Comparison of ENCODE assay signal across 9 cellular contexts in the genomic region with DNA sequence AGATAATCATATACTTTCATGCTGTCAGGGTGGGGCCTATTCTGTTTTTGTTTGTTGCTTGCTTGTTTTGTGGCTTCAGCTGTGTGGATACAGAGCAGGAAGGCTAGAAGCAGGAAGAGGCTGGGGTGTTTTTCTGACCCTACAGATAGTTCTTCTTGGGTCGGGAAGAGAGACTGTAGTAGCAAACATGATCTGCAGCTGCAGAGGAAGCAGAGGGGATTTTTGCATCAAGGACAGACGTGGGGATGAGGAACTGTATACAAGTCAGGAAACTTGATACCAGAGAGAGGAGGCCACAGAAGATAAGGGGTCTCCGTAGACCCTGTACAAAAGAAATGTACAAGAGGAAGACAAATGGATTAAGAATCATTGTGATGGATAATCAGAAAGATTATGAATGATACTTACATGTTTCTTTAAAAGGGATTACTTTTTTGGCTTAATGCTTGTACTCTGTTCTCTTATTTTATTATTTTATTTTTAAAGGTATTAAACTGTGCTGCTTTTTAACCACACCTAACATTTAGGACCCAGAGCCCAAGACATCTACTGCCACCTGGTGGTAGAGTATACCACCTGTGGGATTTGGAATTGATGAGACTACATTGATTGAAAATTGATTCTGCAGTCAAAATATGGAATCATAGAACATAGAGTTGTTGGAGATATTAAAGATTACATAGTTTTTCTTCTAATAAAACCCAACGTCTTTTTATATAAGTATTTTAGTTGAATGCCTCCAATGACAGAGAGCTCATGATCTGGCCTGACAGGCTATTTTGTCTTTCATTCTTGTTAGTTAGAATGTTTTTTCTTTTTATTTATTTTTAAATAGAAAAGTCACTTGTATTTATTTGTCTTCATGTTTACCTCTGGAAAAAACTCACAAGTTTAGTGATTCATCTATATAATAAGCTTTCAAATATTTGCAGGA. TPM values are rescaled to one million over a fixed set of nuclear protein-coding genes. Genes with fewer than 3 reads are reported as not detected.
DNase-seq lines count a peak whose midpoint lies in the region; ATAC-seq and TF ChIP-seq lines count a peak whose summit lies in the region.
"Had no signal": no experiment of that assay in that cellular context is flagged by ENCODE, and none has a peak within 500 bp of the region (broad histone marks: within the 10 kb centered on the region; RNA-seq: fewer than 3 reads in every experiment).

No MANE protein-coding gene starts in this region.

- no peak for TF ChIP-seq POLR2A in prostate gland (IDR thresholded peaks at IDR 0.05)

- no peaks in the 10 kb centered on the region for H3K9me3 ChIP-seq in prostate gland

- peak; percentile 62 for TF ChIP-seq CTCF in RWPE1 (conservative IDR thresholded peaks at IDR 0.05; ENCODE audit: low read depth)
- peak; percentile 65 to 86 (median 74) for TF ChIP-seq CTCF in prostate gland (IDR thresholded peaks at IDR 0.05)

- WGBS in prostate gland, result 41% methylated on average over 4 of the region's 4 CpGs

- H3K27ac ChIP-seq in RWPE1, result no peak overlapping the region
- no peak overlapping the region for H3K27ac ChIP-seq in prostate gland

- H3K27me3 ChIP-seq in prostate gland (replicated peaks; ENCODE audit: insufficient read depth), result no peaks in the 10 kb centered on the region

- CTCF ChIA-PET in RWPE1 (lab: Yijun Ruan, JAX), result interaction anchor here (0.6 to 1.4 kb wide), 12 partner anchors 16 to 641 kb away, joined by 3 to 7 read pairs (median 3); no protein-coding TSS in a partner anchor

- DNase-seq in NCI-H2227 (lab: John Stamatoyannopoulos, UW; ENCODE audit: unreplicated experiment), result peak; percentile 40
- DNase-seq in NCI-H2227 treated with DMSO at 0.1 percent for 48 hours (lab: John Stamatoyannopoulos, UW), result no peak
- DNase-seq in KG1 (lab: John Stamatoyannopoulos, UW), result peak; percentile 20
- peak; percentile 37 for DNase-seq in RWPE1 (ENCODE audit: low spot score)
- peak; percentile 17 for DNase-seq in fibroblast of the conjunctiva (ENCODE audit: low read depth)
- peak; percentile 39 for DNase-seq in prostate gland (ENCODE audit: low spot score)
- DNase-seq in activated T-cell treated with anti-CD3 and anti-CD28 coated beads, Interleukin-2, amount 50 U/mL, for 48 hours, result no peak

- H3K4me3 ChIP-seq in prostate gland, result no peak overlapping the region

- POLR2A ChIA-PET in RWPE1 (lab: Yijun Ruan, JAX; ENCODE audit: low non-redundant PET), result no interaction called here

- H3K36me3 ChIP-seq in prostate gland, result no peaks in the 10 kb centered on the region

- H3K4me1 ChIP-seq in prostate gland (replicated peaks), result no peaks in the 10 kb centered on the region

- no peak for ATAC-seq in GM19452 (IDR thresholded peaks at IDR 0.05; ENCODE audit: unreplicated experiment)
- ATAC-seq: activated naive CD4-positive, alpha-beta T cell treated with anti-CD3 and anti-CD28 coated beads, Interleukin-2, amount 50 U/mL, for 72 hours had no signal

- intact Hi-C loops in prostate gland (cut with DNase I), result loop anchor here (5.0 kb wide), 2 partner anchors 47 to 62 kb away; a partner anchor contains a TSS

RNA-seq across cellular contexts. Expression of a gene that starts 46.1 kb away (rescaled TPM):
- total RNA-seq in prostate gland, result 10 to 100 TPM; 21.8 to 47.5 TPM

Comparison
In these comparisons a context has a peak if more than half of its experiments do, and no peak if none do; other contexts are left out.
1. DNase-seq: peak in NCI-H2227 (single experiment), KG1 (single experiment), RWPE1 (single experiment), fibroblast of the conjunctiva (single experiment) and prostate gland (single experiment); none in NCI-H2227 treated with DMSO at 0.1 percent for 48 hours (single experiment) and activated T-cell treated with anti-CD3 and anti-CD28 coated beads, Interleukin-2, amount 50 U/mL, for 48 hours (0 of 2).